Comparison of ENCODE assay signal across 8 cellular contexts in genomic region chr14:54568821-54569591, GRCh38. TPM values are rescaled to one million over a fixed set of nuclear protein-coding genes. Genes with fewer than 3 reads are reported as not detected.
DNase-seq lines count a peak whose midpoint lies in the region; ATAC-seq and TF ChIP-seq lines count a peak whose summit lies in the region.

No MANE protein-coding gene starts in this region.

- H3K4me3 Mint-ChIP-seq in activated T-helper 1 cell treated with anti-CD3 and anti-CD28 coated beads, Interleukin-12 subunit alpha, Interleukin-12 subunit beta, Interleukin-2, Interleukin-4 antibody, amounts not matched to agents 30 ng/mL and 10 ng/mL and 1 ng/mL, durations not matched to agents 14 hours and 24 hours and 36 hours, result peak overlapping the region; percentile 26
- H3K4me3 Mint-ChIP-seq in glutamatergic neuron (ENCODE audit: unreplicated experiment), result no peak overlapping the region

- peak overlapping the region; percentile 93 to 97 for H3K27ac ChIP-seq in prostate gland

- peaks cover 20% of the 10 kb centered on the region for H3K9me3 Mint-ChIP-seq in activated T-helper 1 cell treated with anti-CD3 and anti-CD28 coated beads, Interleukin-12 subunit alpha, Interleukin-12 subunit beta, Interleukin-2, Interleukin-4 antibody, amounts not matched to agents 30 ng/mL and 10 ng/mL and 1 ng/mL, durations not matched to agents 14 hours and 24 hours and 36 hours
- peaks cover 7% of the 10 kb centered on the region for H3K9me3 Mint-ChIP-seq in glutamatergic neuron (ENCODE audit: unreplicated experiment)

- peaks cover 20% of the 10 kb centered on the region for H3K4me1 Mint-ChIP-seq in activated T-helper 1 cell treated with anti-CD3 and anti-CD28 coated beads, Interleukin-12 subunit alpha, Interleukin-12 subunit beta, Interleukin-2, Interleukin-4 antibody, amounts not matched to agents 30 ng/mL and 10 ng/mL and 1 ng/mL, durations not matched to agents 14 hours and 24 hours and 36 hours (ENCODE audit: low read depth)
- H3K4me1 Mint-ChIP-seq in glutamatergic neuron (ENCODE audit: low read depth, unreplicated experiment), result peaks cover 3% of the 10 kb centered on the region

- H3K27ac Mint-ChIP-seq in activated T-helper 1 cell treated with anti-CD3 and anti-CD28 coated beads, Interleukin-12 subunit alpha, Interleukin-12 subunit beta, Interleukin-2, Interleukin-4 antibody, amounts not matched to agents 30 ng/mL and 10 ng/mL and 1 ng/mL, durations not matched to agents 14 hours and 24 hours and 36 hours, result no peak overlapping the region
- no peak overlapping the region for H3K27ac Mint-ChIP-seq in glutamatergic neuron (ENCODE audit: unreplicated experiment)

- DNase-seq in ELR (ENCODE audit: low read depth), result peak; percentile 74
- DNase-seq in activated T-helper 1 cell treated with anti-CD3 and anti-CD28 coated beads, Interleukin-12 subunit alpha, Interleukin-12 subunit beta, Interleukin-2, Interleukin-4 antibody, amounts not matched to agents 30 ng/mL and 10 ng/mL and 1 ng/mL, durations not matched to agents 14 hours and 24 hours and 36 hours (ENCODE audit: low spot score), result no peak
- peak; percentile 79 for DNase-seq in cardiac septum (ENCODE audit: low spot score)
- no peak for DNase-seq in prostate gland (ENCODE audit: low spot score)
- DNase-seq in AML-193 (lab: John Stamatoyannopoulos, UW), result no peak
- no peak for DNase-seq in glutamatergic neuron
- no peak for DNase-seq in stimulated activated CD4-positive, alpha-beta T cell treated with anti-CD3 and anti-CD28 coated beads, Interleukin-4, amount 100 ng/mL, for 1 hour

- peak overlapping the region in 1 of 2 donors; percentile 66 for H3K4me3 ChIP-seq in prostate gland

- H3K9me3 ChIP-seq in prostate gland, result no peaks in the 10 kb centered on the region

- H3K4me1 ChIP-seq in prostate gland (replicated peaks), result no peaks in the 10 kb centered on the region

- no peaks in the 10 kb centered on the region for H3K36me3 ChIP-seq in prostate gland

- TF ChIP-seq CTCF in prostate gland (IDR thresholded peaks at IDR 0.05) (no peak), glutamatergic neuron (IDR thresholded peaks at IDR 0.05; ENCODE audit: partially characterized antibody, unreplicated experiment) (no peak)

- intact Hi-C loops in activated T-helper 1 cell treated with anti-CD3 and anti-CD28 coated beads, Interleukin-12 subunit alpha, Interleukin-12 subunit beta, Interleukin-2, Interleukin-4 antibody, amounts not matched to agents 30 ng/mL and 10 ng/mL and 1 ng/mL, durations not matched to agents 14 hours and 24 hours and 36 hours (cut with micrococcal nuclease), result no loop called here
- intact Hi-C loops in cardiac septum (cut with DNase I) (loop anchor here (2.0 to 5.0 kb wide), 2 partner anchors 38 to 83 kb away; no protein-coding TSS in a partner anchor), prostate gland (cut with DNase I) (no loop called here)

- WGBS in prostate gland, result 64% methylated on average over 13 of the region's 13 CpGs

- no peak for ATAC-seq in GM21576 (IDR thresholded peaks at IDR 0.05; ENCODE audit: unreplicated experiment)

- H3K36me3 Mint-ChIP-seq in activated T-helper 1 cell treated with anti-CD3 and anti-CD28 coated beads, Interleukin-12 subunit alpha, Interleukin-12 subunit beta, Interleukin-2, Interleukin-4 antibody, amounts not matched to agents 30 ng/mL and 10 ng/mL and 1 ng/mL, durations not matched to agents 14 hours and 24 hours and 36 hours (ENCODE audit: low read depth), result peaks cover 7% of the 10 kb centered on the region
- no peaks in the 10 kb centered on the region for H3K36me3 Mint-ChIP-seq in glutamatergic neuron (ENCODE audit: unreplicated experiment)

- peaks cover 50% of the 10 kb centered on the region for H3K27me3 Mint-ChIP-seq in activated T-helper 1 cell treated with anti-CD3 and anti-CD28 coated beads, Interleukin-12 subunit alpha, Interleukin-12 subunit beta, Interleukin-2, Interleukin-4 antibody, amounts not matched to agents 30 ng/mL and 10 ng/mL and 1 ng/mL, durations not matched to agents 14 hours and 24 hours and 36 hours (ENCODE audit: insufficient read depth)
- H3K27me3 Mint-ChIP-seq in glutamatergic neuron (ENCODE audit: unreplicated experiment), result peaks cover 9% of the 10 kb centered on the region

- no peaks in the 10 kb centered on the region for H3K27me3 ChIP-seq in prostate gland (replicated peaks; ENCODE audit: insufficient read depth)

- TF ChIP-seq POLR2A in prostate gland (IDR thresholded peaks at IDR 0.05), result no peak

RNA-seq across cellular contexts. Expression of gene SAMD4A, which starts 2.1 kb away (rescaled TPM):
- total RNA-seq in activated T-helper 1 cell treated with anti-CD3 and anti-CD28 coated beads, Interleukin-12 subunit alpha, Interleukin-12 subunit beta, Interleukin-2, Interleukin-4 antibody, amounts not matched to agents 30 ng/mL and 10 ng/mL and 1 ng/mL, durations not matched to agents 14 hours and 24 hours and 36 hours, result 1.8 TPM in 2 replicates
- 252 TPM for total RNA-seq in cardiac septum
- 10 to 100 TPM; 18.1 to 38.5 TPM for total RNA-seq in prostate gland
- total RNA-seq in glutamatergic neuron (ENCODE audit: unreplicated experiment), result 0.56 TPM

RNA-seq across cellular contexts. Expression of gene CGRRF1, which starts 59.3 kb away (rescaled TPM):
- 8.5 and 13.2 TPM in 2 replicates for total RNA-seq in activated T-helper 1 cell treated with anti-CD3 and anti-CD28 coated beads, Interleukin-12 subunit alpha, Interleukin-12 subunit beta, Interleukin-2, Interleukin-4 antibody, amounts not matched to agents 30 ng/mL and 10 ng/mL and 1 ng/mL, durations not matched to agents 14 hours and 24 hours and 36 hours
- 17.0 TPM for total RNA-seq in cardiac septum
- total RNA-seq in prostate gland, result 10 to 100 TPM; 17.1 to 25.7 TPM
- total RNA-seq in glutamatergic neuron (ENCODE audit: unreplicated experiment), result 18.7 TPM

Comparison
In these comparisons a context has a peak if more than half of its experiments do, and no peak if none do; other contexts are left out.
1. DNase-seq: peak in ELR (single experiment) and cardiac septum (single experiment); none in activated T-helper 1 cell treated with anti-CD3 and anti-CD28 coated beads, Interleukin-12 subunit alpha, Interleukin-12 subunit beta, Interleukin-2, Interleukin-4 antibody, amounts not matched to agents 30 ng/mL and 10 ng/mL and 1 ng/mL, durations not matched to agents 14 hours and 24 hours and 36 hours (single experiment), prostate gland (single experiment), AML-193 (0 of 2), glutamatergic neuron (single experiment) and stimulated activated CD4-positive, alpha-beta T cell treated with anti-CD3 and anti-CD28 coated beads, Interleukin-4, amount 100 ng/mL, for 1 hour (single experiment).